In genomic region chr1:239755513-239755912, GRCh38 we compare ENCODE assay signal across 7 cellular contexts.
"Had no signal": no experiment of that assay in that cellular context is flagged by ENCODE, and none has a peak within 500 bp of the region (broad histone marks: within the 10 kb centered on the region; RNA-seq: fewer than 3 reads in every experiment).

No MANE protein-coding gene starts in this region.

- H3K4me1 ChIP-seq: HAP-1 had no signal

- H3K9ac ChIP-seq: GM23248, KMS-11 had no signal

- H3K27ac ChIP-seq: GM23248, KMS-11 had no signal

- H3K36me3 ChIP-seq: HAP-1 had no signal

- H3K4me2 ChIP-seq: KMS-11 had no signal

- H3K9me3 ChIP-seq: HAP-1 had no signal

- ATAC-seq: HCT116, HepG2 had no signal

- H3K4me1 Mint-ChIP-seq: IgD-negative memory B cell had no signal

- H3K27ac Mint-ChIP-seq: IgD-negative memory B cell had no signal

- DNase-seq: GM23248, KBM-7 had no signal

- H3K27me3 Mint-ChIP-seq: IgD-negative memory B cell had no signal

- H2AFZ ChIP-seq: GM23248 had no signal

- H3K4me3 Mint-ChIP-seq: IgD-negative memory B cell had no signal

- H3K4me3 ChIP-seq: GM23248, HAP-1 had no signal
